Comparison of ENCODE assay signal across 10 cellular contexts in the genomic region with DNA sequence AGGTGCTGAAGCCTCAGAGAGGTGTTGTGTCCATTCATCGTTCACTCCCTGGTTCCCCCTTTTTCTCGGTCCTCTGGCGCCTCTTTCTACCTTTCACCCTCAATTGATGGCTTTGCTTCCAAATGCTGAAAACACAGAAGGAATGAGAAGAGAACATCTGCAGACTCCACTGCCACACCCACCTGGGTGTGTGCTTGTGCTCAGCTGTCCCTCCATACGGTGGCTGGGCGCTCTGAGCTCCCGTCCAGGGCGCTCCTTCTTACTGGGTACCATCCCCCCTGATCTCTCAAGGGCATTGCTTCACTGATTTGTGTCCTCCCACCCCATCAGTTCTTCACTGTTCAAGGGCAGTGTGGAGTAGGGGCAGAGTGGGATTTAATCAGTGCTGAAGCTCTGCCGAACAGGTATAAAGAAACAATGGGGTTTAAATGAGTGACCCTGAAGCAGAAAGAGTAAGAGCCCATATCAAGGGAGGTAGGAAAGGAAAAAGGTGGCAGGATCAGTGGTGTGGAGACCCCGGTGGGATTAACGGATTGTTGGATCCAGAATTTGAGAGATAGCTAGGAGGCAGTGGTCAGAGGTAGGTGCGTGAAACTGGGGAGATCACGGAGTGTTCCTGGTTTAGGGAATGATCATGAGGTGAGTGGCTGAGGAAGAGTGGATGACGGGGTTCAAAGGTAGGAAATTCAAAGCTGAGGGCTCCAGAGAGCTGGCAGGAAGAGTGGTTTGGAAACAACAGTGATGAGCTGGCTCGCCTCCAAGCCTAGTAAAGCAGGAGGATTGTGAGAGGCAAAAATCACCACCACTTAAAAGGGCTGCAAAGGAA. TPM values are rescaled to one million over a fixed set of nuclear protein-coding genes. Genes with fewer than 3 reads are reported as not detected.
DNase-seq lines count a peak whose midpoint lies in the region; ATAC-seq and TF ChIP-seq lines count a peak whose summit lies in the region.
"Had no signal": no experiment of that assay in that cellular context is flagged by ENCODE, and none has a peak within 500 bp of the region (broad histone marks: within the 10 kb centered on the region; RNA-seq: fewer than 3 reads in every experiment).

No MANE protein-coding gene starts in this region.

- no peak overlapping the region for H3K4me3 ChIP-seq in AG10803 (ENCODE audit: low read length)
- H3K4me3 ChIP-seq: BLaER1 treated with 17β-estradiol and CSF1 and Interleukin-3, amounts not matched to agents 10 nM and 100 nM; SJSA1 had no signal

- TF ChIP-seq CTCF in AG10803 (conservative IDR thresholded peaks at IDR 0.05; ENCODE audit: low read length) = no peak

- ATAC-seq in GM18868 (IDR thresholded peaks at IDR 0.05; ENCODE audit: unreplicated experiment) = no peak

- peak; percentile 11 for DNase-seq in AG10803 (ENCODE audit: low read depth)
- peak; percentile 72 for DNase-seq in NCI-H2029 (lab: John Stamatoyannopoulos, UW)
- DNase-seq in dermis microvascular lymphatic vessel endothelial cell (ENCODE audit: low read depth in 2 of 2) = peak; percentile 23 to 57
- DNase-seq in medulla oblongata (ENCODE audit: extremely low spot score) = peak; percentile 34
- DNase-seq in middle frontal gyrus (ENCODE audit: extremely low spot score, low spot score) = no peak
- DNase-seq in stimulated activated CD4-positive, alpha-beta T cell treated with anti-CD3 and anti-CD28 coated beads, Interleukin-12 subunit alpha, Interleukin-12 subunit beta, amount 100 ng/mL, for 4 hours = no peak
- no peak for DNase-seq in stimulated activated CD4-positive, alpha-beta T cell treated with anti-CD3 and anti-CD28 coated beads, Interleukin-15, amount 100 ng/mL, for 24 hours

RNA-seq across cellular contexts. Expression of a gene that starts 40.8 kb away (rescaled TPM):
- total RNA-seq in dermis microvascular lymphatic vessel endothelial cell = 3.3 and 7.1 TPM in 2 replicates

Comparison
In these comparisons a context has a peak if more than half of its experiments do, and no peak if none do; other contexts are left out.
1. DNase-seq: peak in AG10803 (single experiment), NCI-H2029 (single experiment), dermis microvascular lymphatic vessel endothelial cell (2 of 2) and medulla oblongata (single experiment); none in middle frontal gyrus (single experiment), stimulated activated CD4-positive, alpha-beta T cell treated with anti-CD3 and anti-CD28 coated beads, Interleukin-12 subunit alpha, Interleukin-12 subunit beta, amount 100 ng/mL, for 4 hours (single experiment) and stimulated activated CD4-positive, alpha-beta T cell treated with anti-CD3 and anti-CD28 coated beads, Interleukin-15, amount 100 ng/mL, for 24 hours (single experiment).